In genomic region chr2:42498482-42498881, GRCh38 we compare ENCODE assay signal across 1 cellular context.
TF ChIP-seq lines count a peak whose summit lies in the region.

No MANE protein-coding gene starts in this region.

TF ChIP-seq in WTC11, 78 proteins besides CTCF, POLR2A, EP300 and RAD21 (continued from another document):
- no peak for TF ChIP-seq IRF1 (CRISPR knock-in tag; IDR thresholded peaks at IDR 0.05)
- TF ChIP-seq ERG (CRISPR knock-in tag; IDR thresholded peaks at IDR 0.05): no peak
- TF ChIP-seq SOX15 (CRISPR knock-in tag; IDR thresholded peaks at IDR 0.05): no peak
- TF ChIP-seq RORB (CRISPR knock-in tag; IDR thresholded peaks at IDR 0.05): no peak
- TF ChIP-seq SP1 (CRISPR knock-in tag; conservative IDR thresholded peaks at IDR 0.05): no peak
- TF ChIP-seq ESRRA (CRISPR knock-in tag; IDR thresholded peaks at IDR 0.05; ENCODE audit: borderline replicate concordance): no peak
- TF ChIP-seq FOXP4 (CRISPR knock-in tag; IDR thresholded peaks at IDR 0.05): no peak
